In genomic region chr12:23423097-23423687, GRCh38 we compare ENCODE assay signal across 1 cellular context.
TF ChIP-seq lines count a peak whose summit lies in the region.

No MANE protein-coding gene starts in this region.

TF ChIP-seq in K562, 482 proteins besides CTCF, POLR2A, EP300 and RAD21 (continued from another document and continues in another):
- TF ChIP-seq ZFPM2 (CRISPR knock-in tag; IDR thresholded peaks at IDR 0.05) (no peak), ZNF436 (CRISPR knock-in tag; IDR thresholded peaks at IDR 0.05) (no peak), PTRF (tag; IDR thresholded peaks at IDR 0.05) (no peak), ZNF507 (tag; conservative IDR thresholded peaks at IDR 0.05) (no peak), POLR2AphosphoS5 (IDR thresholded peaks at IDR 0.05; ENCODE audit: control insufficient read depth, insufficient read depth, low read depth, low read length) (no peak), FOXK2 (conservative IDR thresholded peaks at IDR 0.05 in 1 of 2, IDR thresholded peaks at IDR 0.05 in 1 of 2; ENCODE audit: low read depth in 2 of 2) (no peak; a peak in 1 of 4 replicates), HMGN3 (IDR thresholded peaks at IDR 0.05; ENCODE audit: borderline replicate concordance, extremely low read depth, insufficient read length, low read depth, low read length) (no peak), NCOA1 (IDR thresholded peaks at IDR 0.05; ENCODE audit: low read depth) (0 out of 2 replicates have a peak, but pooled peaks have one; percentile 16), ZMIZ1 (IDR thresholded peaks at IDR 0.05; ENCODE audit: low read depth in 2 of 2, low read length in 2 of 2) (no peak), ZNF41 (CRISPR knock-in tag; conservative IDR thresholded peaks at IDR 0.05) (no peak), KLF6 (CRISPR knock-in tag; IDR thresholded peaks at IDR 0.05; ENCODE audit: borderline replicate concordance) (no peak), MCM3 (IDR thresholded peaks at IDR 0.05) (no peak), ZNF830 (CRISPR knock-in tag; IDR thresholded peaks at IDR 0.05) (no peak), RAD51 (IDR thresholded peaks at IDR 0.05; ENCODE audit: borderline replicate concordance, low read depth) (no peak), TRIM24 (IDR thresholded peaks at IDR 0.05) (0 out of 4 replicates have a peak, but pooled peaks of 1 of the 2 experiments have one; percentile 42), GTF2A2 (tag; IDR thresholded peaks at IDR 0.05) (no peak), HDAC1 (IDR thresholded peaks at IDR 0.05) (peak in 1 of 2 experiments; percentile 58; a peak in 1 of 4 replicates), DMBX1 (CRISPR knock-in tag; IDR thresholded peaks at IDR 0.05; ENCODE audit: borderline replicate concordance) (no peak), ZNF766 (CRISPR knock-in tag; conservative IDR thresholded peaks at IDR 0.05) (no peak), TAF9B (IDR thresholded peaks at IDR 0.05; ENCODE audit: partially characterized antibody) (no peak), YBX1 (IDR thresholded peaks at IDR 0.05) (no peak), SRSF3 (IDR thresholded peaks at IDR 0.05; ENCODE audit: insufficient read depth, low read length) (no peak), PHF21A (IDR thresholded peaks at IDR 0.05; ENCODE audit: borderline replicate concordance, low read depth) (no peak), PURB (CRISPR knock-in tag; IDR thresholded peaks at IDR 0.05; ENCODE audit: low read depth) (no peak), PRMT5 (CRISPR knock-in tag; IDR thresholded peaks at IDR 0.05) (no peak), CCNT2 (IDR thresholded peaks at IDR 0.05; ENCODE audit: borderline replicate concordance, extremely low read depth, insufficient read length, low read depth, low read length) (peak; percentile 22), ZNF512 (tag; IDR thresholded peaks at IDR 0.05) (no peak), TAL1 (IDR thresholded peaks at IDR 0.05) (peak; percentile 50; the same call in 1 of the 2 replicates), SMAD1 (IDR thresholded peaks at IDR 0.05; ENCODE audit: low read depth, low read length, partially characterized antibody) (no peak), XRCC5 (IDR thresholded peaks at IDR 0.05; ENCODE audit: low read depth, low read length) (no peak), TBP (optimal IDR thresholded peaks at IDR 0.05; ENCODE audit: low read depth, low read length) (peak; percentile 27), CBX3 (IDR thresholded peaks at IDR 0.05; ENCODE audit: borderline replicate concordance in 1 of 2, low read length in 2 of 2) (no peak), ZNF592 (IDR thresholded peaks at IDR 0.05) (no peak; the same call in 1 of the 2 replicates), NFE2 (IDR thresholded peaks at IDR 0.05; ENCODE audit: low read depth) (peak; percentile 65), CREM (IDR thresholded peaks at IDR 0.05; ENCODE audit: low read depth) (0 out of 2 replicates have a peak, but pooled peaks have one; percentile 4), CHCHD3 (CRISPR knock-in tag; IDR thresholded peaks at IDR 0.05) (no peak), RBM14 (IDR thresholded peaks at IDR 0.05; ENCODE audit: borderline replicate concordance, insufficient read depth, low read depth, low read length) (no peak), ZNF197 (CRISPR knock-in tag; IDR thresholded peaks at IDR 0.05; ENCODE audit: low read depth) (no peak), KLF13 (tag; IDR thresholded peaks at IDR 0.05; ENCODE audit: borderline replicate concordance, low read depth) (no peak), ZNF586 (CRISPR knock-in tag; conservative IDR thresholded peaks at IDR 0.05) (no peak), CEBPB (tag; IDR thresholded peaks at IDR 0.05) (no peak), RBM22 (IDR thresholded peaks at IDR 0.05; ENCODE audit: low read depth, low read length, poor library complexity, severe bottlenecking) (no peak), NRF1 (conservative IDR thresholded peaks at IDR 0.05 in 1 of 2, IDR thresholded peaks at IDR 0.05 in 1 of 2) (no peak), ZBTB12 (CRISPR knock-in tag; IDR thresholded peaks at IDR 0.05) (no peak), ZEB2 (IDR thresholded peaks at IDR 0.05) (no peak)
- TF ChIP-seq, protein P1, sequence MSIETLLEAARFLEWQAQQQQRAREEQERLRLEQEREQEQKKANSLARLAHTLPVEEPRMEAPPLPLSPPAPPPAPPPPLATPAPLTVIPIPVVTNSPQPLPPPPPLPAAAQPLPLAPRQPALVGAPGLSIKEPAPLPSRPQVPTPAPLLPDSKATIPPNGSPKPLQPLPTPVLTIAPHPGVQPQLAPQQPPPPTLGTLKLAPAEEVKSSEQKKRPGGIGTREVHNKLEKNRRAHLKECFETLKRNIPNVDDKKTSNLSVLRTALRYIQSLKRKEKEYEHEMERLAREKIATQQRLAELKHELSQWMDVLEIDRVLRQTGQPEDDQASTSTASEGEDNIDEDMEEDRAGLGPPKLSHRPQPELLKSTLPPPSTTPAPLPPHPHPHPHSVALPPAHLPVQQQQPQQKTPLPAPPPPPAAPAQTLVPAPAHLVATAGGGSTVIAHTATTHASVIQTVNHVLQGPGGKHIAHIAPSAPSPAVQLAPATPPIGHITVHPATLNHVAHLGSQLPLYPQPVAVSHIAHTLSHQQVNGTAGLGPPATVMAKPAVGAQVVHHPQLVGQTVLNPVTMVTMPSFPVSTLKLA (conservative IDR thresholded peaks at IDR 0.05): no peak
- TF ChIP-seq, protein P2, sequence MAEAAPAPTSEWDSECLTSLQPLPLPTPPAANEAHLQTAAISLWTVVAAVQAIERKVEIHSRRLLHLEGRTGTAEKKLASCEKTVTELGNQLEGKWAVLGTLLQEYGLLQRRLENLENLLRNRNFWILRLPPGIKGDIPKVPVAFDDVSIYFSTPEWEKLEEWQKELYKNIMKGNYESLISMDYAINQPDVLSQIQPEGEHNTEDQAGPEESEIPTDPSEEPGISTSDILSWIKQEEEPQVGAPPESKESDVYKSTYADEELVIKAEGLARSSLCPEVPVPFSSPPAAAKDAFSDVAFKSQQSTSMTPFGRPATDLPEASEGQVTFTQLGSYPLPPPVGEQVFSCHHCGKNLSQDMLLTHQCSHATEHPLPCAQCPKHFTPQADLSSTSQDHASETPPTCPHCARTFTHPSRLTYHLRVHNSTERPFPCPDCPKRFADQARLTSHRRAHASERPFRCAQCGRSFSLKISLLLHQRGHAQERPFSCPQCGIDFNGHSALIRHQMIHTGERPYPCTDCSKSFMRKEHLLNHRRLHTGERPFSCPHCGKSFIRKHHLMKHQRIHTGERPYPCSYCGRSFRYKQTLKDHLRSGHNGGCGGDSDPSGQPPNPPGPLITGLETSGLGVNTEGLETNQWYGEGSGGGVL (CRISPR knock-in tag; IDR thresholded peaks at IDR 0.05): no peak
- TF ChIP-seq, protein P3, sequence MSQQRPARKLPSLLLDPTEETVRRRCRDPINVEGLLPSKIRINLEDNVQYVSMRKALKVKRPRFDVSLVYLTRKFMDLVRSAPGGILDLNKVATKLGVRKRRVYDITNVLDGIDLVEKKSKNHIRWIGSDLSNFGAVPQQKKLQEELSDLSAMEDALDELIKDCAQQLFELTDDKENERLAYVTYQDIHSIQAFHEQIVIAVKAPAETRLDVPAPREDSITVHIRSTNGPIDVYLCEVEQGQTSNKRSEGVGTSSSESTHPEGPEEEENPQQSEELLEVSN (IDR thresholded peaks at IDR 0.05; ENCODE audit: borderline replicate concordance in 1 of 2, extremely low read depth in 1 of 2, insufficient read depth in 1 of 2, insufficient read length in 1 of 2, low read depth in 1 of 2, low read length in 1 of 2, poor library complexity in 1 of 2, severe bottlenecking in 1 of 2): no peak
- TF ChIP-seq, protein P4, sequence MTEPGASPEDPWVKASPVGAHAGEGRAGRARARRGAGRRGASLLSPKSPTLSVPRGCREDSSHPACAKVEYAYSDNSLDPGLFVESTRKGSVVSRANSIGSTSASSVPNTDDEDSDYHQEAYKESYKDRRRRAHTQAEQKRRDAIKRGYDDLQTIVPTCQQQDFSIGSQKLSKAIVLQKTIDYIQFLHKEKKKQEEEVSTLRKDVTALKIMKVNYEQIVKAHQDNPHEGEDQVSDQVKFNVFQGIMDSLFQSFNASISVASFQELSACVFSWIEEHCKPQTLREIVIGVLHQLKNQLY (CRISPR knock-in tag; conservative IDR thresholded peaks at IDR 0.05): no peak
- TF ChIP-seq, protein P5, sequence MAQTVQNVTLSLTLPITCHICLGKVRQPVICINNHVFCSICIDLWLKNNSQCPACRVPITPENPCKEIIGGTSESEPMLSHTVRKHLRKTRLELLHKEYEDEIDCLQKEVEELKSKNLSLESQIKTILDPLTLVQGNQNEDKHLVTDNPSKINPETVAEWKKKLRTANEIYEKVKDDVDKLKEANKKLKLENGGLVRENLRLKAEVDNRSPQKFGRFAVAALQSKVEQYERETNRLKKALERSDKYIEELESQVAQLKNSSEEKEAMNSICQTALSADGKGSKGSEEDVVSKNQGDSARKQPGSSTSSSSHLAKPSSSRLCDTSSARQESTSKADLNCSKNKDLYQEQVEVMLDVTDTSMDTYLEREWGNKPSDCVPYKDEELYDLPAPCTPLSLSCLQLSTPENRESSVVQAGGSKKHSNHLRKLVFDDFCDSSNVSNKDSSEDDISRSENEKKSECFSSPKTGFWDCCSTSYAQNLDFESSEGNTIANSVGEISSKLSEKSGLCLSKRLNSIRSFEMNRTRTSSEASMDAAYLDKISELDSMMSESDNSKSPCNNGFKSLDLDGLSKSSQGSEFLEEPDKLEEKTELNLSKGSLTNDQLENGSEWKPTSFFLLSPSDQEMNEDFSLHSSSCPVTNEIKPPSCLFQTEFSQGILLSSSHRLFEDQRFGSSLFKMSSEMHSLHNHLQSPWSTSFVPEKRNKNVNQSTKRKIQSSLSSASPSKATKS (CRISPR knock-in tag; IDR thresholded peaks at IDR 0.05): no peak
- TF ChIP-seq, protein P6, sequence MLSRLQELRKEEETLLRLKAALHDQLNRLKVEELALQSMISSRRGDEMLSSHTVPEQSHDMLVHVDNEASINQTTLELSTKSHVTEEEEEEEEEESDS (CRISPR knock-in tag; IDR thresholded peaks at IDR 0.05): no peak
